In the genomic region with DNA sequence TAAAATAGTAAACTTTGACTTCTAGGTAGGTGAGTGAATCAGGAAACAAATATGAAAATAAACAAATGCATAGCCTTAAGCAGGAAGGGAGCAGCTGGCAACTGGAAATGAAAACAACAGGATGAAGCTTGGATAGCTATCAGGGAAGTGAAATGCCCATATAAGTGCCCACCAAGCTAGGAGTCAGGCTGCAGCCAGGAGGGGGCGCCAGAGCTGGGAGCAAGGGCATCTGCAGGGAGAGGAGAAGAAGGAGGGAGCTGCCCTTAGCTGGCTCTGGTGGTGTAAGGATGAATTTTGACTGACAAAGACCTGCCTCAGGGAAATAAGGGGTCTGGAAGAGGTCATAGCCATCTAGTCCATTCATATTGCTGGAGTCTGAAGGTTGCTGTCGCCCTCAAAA, we compare ENCODE assay signal across 8 cellular contexts.
DNase-seq lines count a peak whose midpoint lies in the region; ATAC-seq and TF ChIP-seq lines count a peak whose summit lies in the region.

No MANE protein-coding gene starts in this region.

- no peaks in the 10 kb centered on the region for H3K36me3 ChIP-seq in heart left ventricle
- no peaks in the 10 kb centered on the region for H3K36me3 ChIP-seq in Panc1 (ENCODE audit: control insufficient read depth, insufficient read depth, low read length)

- TF ChIP-seq POLR2A in heart left ventricle (IDR thresholded peaks at IDR 0.05): no peak

- TF ChIP-seq CTCF in heart left ventricle (IDR thresholded peaks at IDR 0.05): peak in 10 of 12 donors; percentile 13 to 41 (median 34)
- TF ChIP-seq CTCF in Panc1 (IDR thresholded peaks at IDR 0.05): peak; percentile 55

- in situ Hi-C loops in Panc1 (cut with HindIII; ENCODE audit: low pct_unique_long_range_greater_than_20kb, low sequenced_read_pairs): no loop called here

- H3K4me1 ChIP-seq in heart left ventricle: peaks cover 0 to 12% (median 0%) of the 10 kb centered on the region in 12 donors
- no peaks in the 10 kb centered on the region for H3K4me1 ChIP-seq in Panc1 (ENCODE audit: control insufficient read depth, insufficient read depth, low read length)

- no peak overlapping the region for H3K4me3 ChIP-seq in heart left ventricle
- no peak overlapping the region for H3K4me3 ChIP-seq in Panc1 (ENCODE audit: low read depth in 2 of 2, low read length in 2 of 2)

- whole genome bisulfite sequencing in heart left ventricle, 4 donors: 44 to 49% (median 48%) methylated on average over 2 of the region's 2 CpGs

- CTCF ChIA-PET in Panc1 (lab: Charles Lee): interaction anchor here (0.7 kb wide), 1 partner anchor 539 kb away, joined by 3 read pairs; no protein-coding TSS in a partner anchor

- no peaks in the 10 kb centered on the region for H3K9me3 ChIP-seq in heart left ventricle
- no peaks in the 10 kb centered on the region for H3K9me3 ChIP-seq in Panc1 (ENCODE audit: control insufficient read depth, insufficient read depth, low read depth, low read length)

- intact Hi-C loops in heart left ventricle (cut with DNase I): no loop called here
- intact Hi-C loops in cardiac septum (cut with DNase I): no loop called here
- intact Hi-C loops in Panc1 (cut with micrococcal nuclease; ENCODE audit: unreplicated experiment): no loop called here

- POLR2A ChIA-PET in Panc1 (lab: Charles Lee): no interaction called here

- peak in 2 of 5 donors; percentile 10 to 27 for DNase-seq in heart left ventricle
- DNase-seq in cardiac septum (ENCODE audit: low spot score): no peak
- no peak for DNase-seq in Panc1 (ENCODE audit: low read depth, low spot score)
- peak; percentile 26 for DNase-seq in hepatic stellate cell (ENCODE audit: low spot score)
- DNase-seq in LoVo (ENCODE audit: low spot score): no peak
- no peak for DNase-seq in cerebellar nuclear complex (lab: John Stamatoyannopoulos, UW)
- no peak for DNase-seq in NCI-H2107 (lab: John Stamatoyannopoulos, UW)

- H3K27me3 ChIP-seq in heart left ventricle (no peaks in the 10 kb centered on the region), Panc1 (ENCODE audit: control insufficient read depth, insufficient read depth, low read length) (no peaks in the 10 kb centered on the region)

- H3K27ac ChIP-seq in heart left ventricle (no peak overlapping the region), Panc1 (ENCODE audit: low read length) (no peak overlapping the region)

- ATAC-seq in heart left ventricle (peak in 1 of 4 donors; percentile 40), HG02884 (IDR thresholded peaks at IDR 0.05; ENCODE audit: unreplicated experiment) (peak; percentile 67), Panc1 (no peak)

- BruUV-seq in Panc1 (replicated peaks; lab: Mats Ljungman, UMichigan): no TSS peak
